In the genomic region with DNA sequence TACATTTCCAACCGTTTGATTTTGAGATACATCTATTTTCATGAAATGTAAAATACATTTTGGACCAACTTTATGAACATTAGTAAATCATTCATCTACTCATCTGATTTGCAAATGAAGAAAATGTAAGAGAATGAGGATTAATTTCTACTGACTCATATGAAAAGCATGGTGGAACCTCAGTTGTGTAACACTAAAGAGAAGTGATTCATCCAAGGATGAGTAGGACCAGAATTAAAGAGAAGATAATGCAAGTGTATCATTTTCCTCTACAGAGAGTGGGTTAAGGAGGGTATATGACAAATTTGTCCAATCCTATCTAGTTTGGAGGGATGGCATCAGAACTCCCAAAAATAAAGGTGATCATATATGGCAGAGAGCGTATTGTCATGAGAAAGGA, we compare ENCODE assay signal across 1 cellular context.
TF ChIP-seq lines count a peak whose summit lies in the region.

No MANE protein-coding gene starts in this region.

TF ChIP-seq in SK-N-SH, 30 proteins besides CTCF, POLR2A, EP300 and RAD21 (continued from another document):
- TF ChIP-seq FOXJ3 (CRISPR knock-in tag; IDR thresholded peaks at IDR 0.05) (no peak), FOSL2 (IDR thresholded peaks at IDR 0.05; ENCODE audit: borderline replicate concordance, low read depth) (no peak)
TF ChIP-seq in SK-N-SH: peak in this region for 0.
